In genomic region chr3:129604942-129605592, GRCh38 we compare ENCODE assay signal across 8 cellular contexts. TPM values are rescaled to one million over a fixed set of nuclear protein-coding genes. Genes with fewer than 3 reads are reported as not detected.
A peak's percentile ranks its signal among the peaks of the same experiment; 100 is the strongest.
DNase-seq lines count a peak whose midpoint lies in the region; ATAC-seq and TF ChIP-seq lines count a peak whose summit lies in the region.

No MANE protein-coding gene starts in this region.

- peak overlapping the region; percentile 91 for H3K4me3 Mint-ChIP-seq in activated T-cell treated with anti-CD3 and anti-CD28 coated beads, Interleukin-2, amount 50 U/mL, for 4 hours
- H3K4me3 Mint-ChIP-seq in memory B cell = peak overlapping the region; percentile 94

- H3K27me3 Mint-ChIP-seq in activated T-cell treated with anti-CD3 and anti-CD28 coated beads, Interleukin-2, amount 50 U/mL, for 4 hours (ENCODE audit: low read depth) = peaks cover 15% of the 10 kb centered on the region
- H3K27me3 Mint-ChIP-seq in memory B cell = peaks cover 16% of the 10 kb centered on the region

- H3K36me3 ChIP-seq in body of pancreas (replicated peaks in 1 of 2; ENCODE audit: insufficient read depth in 1 of 2, low read depth in 2 of 2) (no peaks in the 10 kb centered on the region), tibial nerve (no peaks in the 10 kb centered on the region)

- peaks cover 24% of the 10 kb centered on the region for H3K4me1 Mint-ChIP-seq in activated T-cell treated with anti-CD3 and anti-CD28 coated beads, Interleukin-2, amount 50 U/mL, for 4 hours (ENCODE audit: low read depth)
- H3K4me1 Mint-ChIP-seq in memory B cell = peaks cover 16% of the 10 kb centered on the region

- peaks cover 53% of the 10 kb centered on the region for H3K4me1 ChIP-seq in body of pancreas
- H3K4me1 ChIP-seq in tibial nerve = peaks cover 0 to 80% (median 59%) of the 10 kb centered on the region in 4 donors

- H3K27me3 ChIP-seq in body of pancreas (no peaks in the 10 kb centered on the region), tibial nerve (no peaks in the 10 kb centered on the region)

- H3K9me3 Mint-ChIP-seq in activated T-cell treated with anti-CD3 and anti-CD28 coated beads, Interleukin-2, amount 50 U/mL, for 4 hours = no peaks in the 10 kb centered on the region
- H3K9me3 Mint-ChIP-seq in memory B cell = no peaks in the 10 kb centered on the region

- no peaks in the 10 kb centered on the region for H3K36me3 Mint-ChIP-seq in activated T-cell treated with anti-CD3 and anti-CD28 coated beads, Interleukin-2, amount 50 U/mL, for 4 hours (ENCODE audit: insufficient read depth)
- H3K36me3 Mint-ChIP-seq in memory B cell = no peaks in the 10 kb centered on the region

- TF ChIP-seq POLR2A in body of pancreas (IDR thresholded peaks at IDR 0.05) (no peak), tibial nerve (IDR thresholded peaks at IDR 0.05) (no peak)

- peak; percentile 9 to 11 for ATAC-seq in activated T-cell treated with anti-CD3 and anti-CD28 coated beads, Interleukin-2, amount 50 U/mL, for 4 hours
- ATAC-seq in body of pancreas (no peak), memory B cell (ENCODE audit: low read depth) (peak; percentile 31)

- WGBS in body of pancreas, 2 donors = 27 to 77% methylated on average over 8 to 42 of the region's 69 CpGs
- 6 to 20% methylated on average over 2 to 37 of the region's 69 CpGs for WGBS in tibial nerve, 2 donors

- TF ChIP-seq EP300 in tibial nerve (IDR thresholded peaks at IDR 0.05) = no peak

- H3K4me3 ChIP-seq in body of pancreas = peak overlapping the region in 1 of 2 donors; percentile 29
- H3K4me3 ChIP-seq in tibial nerve = peak overlapping the region; percentile 56 to 84 (median 76)

- TF ChIP-seq CTCF in body of pancreas (IDR thresholded peaks at IDR 0.05) (no peak), tibial nerve (IDR thresholded peaks at IDR 0.05) (peak in 1 of 5 experiments; percentile 14)

- no peak for DNase-seq in activated T-cell treated with anti-CD3 and anti-CD28 coated beads, Interleukin-2, amount 50 U/mL, for 4 hours
- DNase-seq in activated T-cell treated with anti-CD3 and anti-CD28 coated beads, Interleukin-2, amount 50 U/mL, for 1 hour = no peak
- DNase-seq in body of pancreas (no peak), memory B cell (ENCODE audit: low spot score in 2 of 2) (peak in 1 of 2 donors; percentile 13), tibial nerve (ENCODE audit: low spot score in 2 of 2) (no peak), NCI-H1930 (lab: John Stamatoyannopoulos, UW) (no peak), HCEC 1CT (no peak), RPMI8226 (no peak)

- H3K9me3 ChIP-seq in body of pancreas = no peaks in the 10 kb centered on the region
- no peaks in the 10 kb centered on the region for H3K9me3 ChIP-seq in tibial nerve

- H3K27ac Mint-ChIP-seq in memory B cell = peak overlapping the region; percentile 48

- H3K27ac ChIP-seq in body of pancreas (peak overlapping the region in 3 of 4 donors; percentile 34 to 72 (median 65)), tibial nerve (peak overlapping the region; percentile 55 to 97 (median 82))

- intact Hi-C loops in body of pancreas (cut with DNase I) = no loop called here

RNA-seq across cellular contexts. Expression of gene PLXND1, which starts 1.4 kb away (rescaled TPM):
- 1 to 10 TPM; 4.8 to 6.2 (median 6.1) TPM for total RNA-seq in activated T-cell treated with anti-CD3 and anti-CD28 coated beads, Interleukin-2, amount 50 U/mL, for 4 hours
- 100 to 1,000 TPM in 1 of 2 donors, 10 to 100 TPM in 1; 47.7 to 135 TPM for total RNA-seq in body of pancreas
- total RNA-seq in tibial nerve = 100 to 1,000 TPM; 155 to 300 (median 197) TPM

Comparison
In these comparisons a context has a peak if more than half of its experiments do, and no peak if none do; other contexts are left out.
1. RNA of gene PLXND1, which starts 1.4 kb away (total RNA-seq): 155 to 300 TPM in tibial nerve and 47.7 to 135 TPM in body of pancreas; 4.8 to 6.2 TPM in activated T-cell treated with anti-CD3 and anti-CD28 coated beads, Interleukin-2, amount 50 U/mL, for 4 hours; every median in the first group is over 4 times any median in the second.